ENCODE assay signal across 8 cellular contexts in the genomic region with DNA sequence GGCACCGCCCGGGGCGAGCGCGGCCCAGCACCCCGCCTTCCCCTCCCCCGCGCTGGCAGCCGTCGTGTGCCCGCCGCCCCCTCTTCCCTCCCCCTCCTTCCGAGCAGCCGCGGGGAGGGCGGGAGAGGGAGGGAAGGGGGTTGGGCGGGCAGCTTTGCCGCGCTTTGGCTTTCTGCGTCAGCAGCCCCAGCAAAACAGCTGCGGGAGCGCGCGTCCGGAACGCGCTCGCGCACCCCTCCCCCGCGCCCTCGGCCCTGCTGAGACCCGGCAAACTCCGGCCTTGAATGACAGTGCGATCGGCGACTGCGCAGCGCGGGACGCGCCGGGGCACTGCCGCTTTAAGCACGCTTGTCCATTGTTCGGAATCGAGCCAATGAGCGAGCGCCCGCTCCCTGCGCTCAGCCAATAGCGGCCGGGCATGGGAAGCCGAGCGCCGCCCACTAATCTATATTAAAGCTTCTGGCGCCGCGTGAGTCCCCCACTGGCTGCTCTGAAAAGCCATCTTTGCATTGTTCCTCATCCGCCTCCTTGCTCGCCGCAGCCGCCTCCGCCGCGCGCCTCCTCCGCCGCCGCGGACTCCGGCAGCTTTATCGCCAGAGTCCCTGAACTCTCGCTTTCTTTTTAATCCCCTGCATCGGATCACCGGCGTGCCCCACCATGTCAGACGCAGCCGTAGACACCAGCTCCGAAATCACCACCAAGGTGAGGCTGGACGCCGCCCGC. TPM values are rescaled to one million over a fixed set of nuclear protein-coding genes. Genes with fewer than 3 reads are reported as not detected.
DNase-seq lines count a peak whose midpoint lies in the region; ATAC-seq lines count a peak whose summit lies in the region.

A gene with protein sequence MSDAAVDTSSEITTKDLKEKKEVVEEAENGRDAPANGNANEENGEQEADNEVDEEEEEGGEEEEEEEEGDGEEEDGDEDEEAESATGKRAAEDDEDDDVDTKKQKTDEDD (plus strand): TSS at position 476 of the 723 bp plus-strand sequence. CDS start 182 bp downstream, at position 658.

- peak within 1 kb of the TSS; percentile 100 for H4K5ac ChIP-seq in mesendoderm (ENCODE audit: low read length)

- peaks cover 33% of the 10 kb centered on the region for H3K36me3 Mint-ChIP-seq in activated CD8-positive, alpha-beta memory T cell treated with anti-CD3 and anti-CD28 coated beads, Interleukin-2, amount 10 ng/mL, durations not matched to agents 7 days and 5 days

- peak within 1 kb of the TSS; percentile 99 for H3K27ac Mint-ChIP-seq in activated CD8-positive, alpha-beta memory T cell treated with anti-CD3 and anti-CD28 coated beads, Interleukin-2, amount 10 ng/mL, durations not matched to agents 7 days and 5 days

- peak within 1 kb of the TSS; percentile 100 for H3K23ac ChIP-seq in mesendoderm (ENCODE audit: low read length)

- peak; percentile 52 for ATAC-seq in GM21381 (IDR thresholded peaks at IDR 0.05; ENCODE audit: unreplicated experiment)
- ATAC-seq in activated CD8-positive, alpha-beta memory T cell treated with anti-CD3 and anti-CD28 coated beads, Interleukin-2, amount 10 ng/mL, durations not matched to agents 7 days and 5 days, result peak; percentile 72

- peaks cover 27% of the 10 kb centered on the region for H3K4me1 Mint-ChIP-seq in activated CD8-positive, alpha-beta memory T cell treated with anti-CD3 and anti-CD28 coated beads, Interleukin-2, amount 10 ng/mL, durations not matched to agents 7 days and 5 days

- CTCF ChIA-PET in activated CD8-positive, alpha-beta memory T cell treated with anti-CD3 and anti-CD28 coated beads, Interleukin-2, amount 10 ng/mL, durations not matched to agents 7 days and 5 days (lab: Charles Lee), result interaction anchor here (1.0 to 16.8 kb wide), 6 partner anchors 7 to 102 kb away, joined by 3 to 202 read pairs (median 14); no protein-coding TSS in a partner anchor

- H3K4me2 ChIP-seq in mesendoderm (ENCODE audit: low read length), result peak within 1 kb of the TSS; percentile 98

- peak within 1 kb of the TSS; percentile 100 for H3K56ac ChIP-seq in mesendoderm (ENCODE audit: low read length)

- H3K9ac ChIP-seq in NT2/D1 (ENCODE audit: insufficient read length, low read depth) (peak within 1 kb of the TSS; percentile 100), endocrine pancreas (ENCODE audit: control insufficient read depth, insufficient read depth, low read length) (peak within 1 kb of the TSS; percentile 92), mesendoderm (ENCODE audit: low read length) (peak within 1 kb of the TSS; percentile 100)

- H3K36me3 ChIP-seq in NT2/D1 (ENCODE audit: insufficient read depth, insufficient read length, low read length) (peaks cover 50% of the 10 kb centered on the region), endocrine pancreas (ENCODE audit: control insufficient read depth, insufficient read depth, low read length) (no peaks in the 10 kb centered on the region), mesendoderm (ENCODE audit: control insufficient read depth, insufficient read depth, low read length) (peaks cover 14% of the 10 kb centered on the region)

- no CpG with 5 or more reads among the region's 83 CpGs for WGBS in mesendoderm (ENCODE audit: extremely low coverage, insufficient coverage, low lambda C conversion rate)

- peaks cover 2% of the 10 kb centered on the region for H3K27me3 Mint-ChIP-seq in activated CD8-positive, alpha-beta memory T cell treated with anti-CD3 and anti-CD28 coated beads, Interleukin-2, amount 10 ng/mL, durations not matched to agents 7 days and 5 days

- H3K18ac ChIP-seq in mesendoderm (ENCODE audit: low read length), result peak within 1 kb of the TSS; percentile 99

- peak within 1 kb of the TSS; percentile 99 for H3K4ac ChIP-seq in mesendoderm (ENCODE audit: low read depth, low read length)

- peak within 1 kb of the TSS; percentile 100 for H2AK5ac ChIP-seq in mesendoderm (ENCODE audit: low read length)

- peak within 1 kb of the TSS; percentile 100 for H2BK5ac ChIP-seq in mesendoderm (ENCODE audit: low read length)

- H3K27me3 ChIP-seq in NT2/D1 (ENCODE audit: insufficient read depth, insufficient read length) (no peaks in the 10 kb centered on the region), endocrine pancreas (ENCODE audit: control insufficient read depth, insufficient read depth, low read length) (no peaks in the 10 kb centered on the region), mesendoderm (ENCODE audit: insufficient read depth, low read length, poor library complexity) (no peaks in the 10 kb centered on the region)

- H3K9me3 ChIP-seq in NT2/D1 (ENCODE audit: insufficient read depth, low read length) (no peaks in the 10 kb centered on the region), endocrine pancreas (ENCODE audit: control insufficient read depth, low read length) (no peaks in the 10 kb centered on the region)

- peak within 1 kb of the TSS; percentile 88 for H3K27ac ChIP-seq in mesendoderm (ENCODE audit: low read depth, low read length)

- H3K9me3 Mint-ChIP-seq in activated CD8-positive, alpha-beta memory T cell treated with anti-CD3 and anti-CD28 coated beads, Interleukin-2, amount 10 ng/mL, durations not matched to agents 7 days and 5 days (ENCODE audit: low read depth), result no peaks in the 10 kb centered on the region

- H2BK15ac ChIP-seq in mesendoderm (replicated peaks; ENCODE audit: low read depth), result no peak within 1 kb of the TSS

- H3K4me3 Mint-ChIP-seq in activated CD8-positive, alpha-beta memory T cell treated with anti-CD3 and anti-CD28 coated beads, Interleukin-2, amount 10 ng/mL, durations not matched to agents 7 days and 5 days, result peak within 1 kb of the TSS; percentile 97

- peaks cover 50% of the 10 kb centered on the region for H3K79me2 ChIP-seq in mesendoderm (ENCODE audit: control insufficient read depth, insufficient read depth, low read length)

- H3K4me3 ChIP-seq in NT2/D1 (ENCODE audit: insufficient read length, low read depth) (peak within 1 kb of the TSS; percentile 98), endocrine pancreas (ENCODE audit: control insufficient read depth, insufficient read depth, low read length) (peak within 1 kb of the TSS; percentile 35), mesendoderm (ENCODE audit: low read length) (peak within 1 kb of the TSS; percentile 99)

- peak within 1 kb of the TSS; percentile 93 for H4K8ac ChIP-seq in mesendoderm (ENCODE audit: low read depth, low read length)

- H3K4me1 ChIP-seq in NT2/D1 (ENCODE audit: insufficient read depth, insufficient read length), result peaks cover 12% of the 10 kb centered on the region
- no peaks in the 10 kb centered on the region for H3K4me1 ChIP-seq in endocrine pancreas (ENCODE audit: control insufficient read depth, insufficient read depth, low read length)
- peaks cover 5% of the 10 kb centered on the region for H3K4me1 ChIP-seq in mesendoderm (ENCODE audit: control insufficient read depth, low read depth, low read length)

- peaks cover 9% of the 10 kb centered on the region for H3K79me1 ChIP-seq in mesendoderm (ENCODE audit: low read length)

- DNase-seq in COLO829 (ENCODE audit: low spot score), result peak; percentile 94
- DNase-seq in HUDEP-2 (lab: John Stamatoyannopoulos, UW; ENCODE audit: unreplicated experiment in 76 of 76), result peak; percentile 83 to 100 (median 99)
- DNase-seq in NT2/D1 (ENCODE audit: low read depth, low spot score), result peak; percentile 100
- peak; percentile 100 for DNase-seq in activated CD8-positive, alpha-beta memory T cell treated with anti-CD3 and anti-CD28 coated beads, Interleukin-2, amount 10 ng/mL, durations not matched to agents 7 days and 5 days
- peak; percentile 100 for DNase-seq in mesendoderm
- DNase-seq in stimulated activated CD8-positive, alpha-beta memory T cell treated with anti-CD3 and anti-CD28 coated beads, Interleukin-15, amount 100 ng/mL, for 1 hour (ENCODE audit: low read depth), result peak; percentile 96

- peak within 1 kb of the TSS; percentile 89 for H2BK120ac ChIP-seq in mesendoderm (ENCODE audit: low read depth, low read length)

RNA-seq across cellular contexts. Expression of the gene that starts here (rescaled TPM):
- 1,000 to 10,000 TPM; 1,489 to 1,775 TPM for total RNA-seq in activated CD8-positive, alpha-beta memory T cell treated with anti-CD3 and anti-CD28 coated beads, Interleukin-2, amount 10 ng/mL, durations not matched to agents 7 days and 5 days
- polyA plus RNA-seq in mesendoderm (2013, experiment 1 of 2), result 4,557 TPM
- 4,676 TPM for polyA plus RNA-seq in mesendoderm (2013, experiment 2 of 2)

Comparison
In these comparisons a context has a peak if more than half of its experiments do, and no peak if none do; other contexts are left out.
1. Peak in every context shown above with its lines: DNase-seq, ATAC-seq, H3K4me3 ChIP-seq and H3K27ac ChIP-seq.
2. H3K4me3 ChIP-seq: peak in every context shown above with its lines; median percentile 99 in mesendoderm; 98 in NT2/D1; 35 in endocrine pancreas.